Comparison of ENCODE assay signal across 8 cellular contexts in genomic region chr3:40971191-40972168, GRCh38.
DNase-seq lines count a peak whose midpoint lies in the region; ATAC-seq and TF ChIP-seq lines count a peak whose summit lies in the region.

No MANE protein-coding gene starts in this region.

- peak; percentile 97 for ATAC-seq in GM18870 (IDR thresholded peaks at IDR 0.05; ENCODE audit: unreplicated experiment)
- peak; percentile 95 for ATAC-seq in HG03066 (IDR thresholded peaks at IDR 0.05; ENCODE audit: low read depth, unreplicated experiment)
- ATAC-seq in stimulated activated naive B cell treated with anti-CD40 and anti-IgM and Interleukin-4, amounts not matched to agents 10 μg/mL and 1 μg/mL and 100 μg/mL, for 72 hours (replicated peaks) = peak; percentile 94

- peaks cover 0 to 11% of the 10 kb centered on the region in 2 donors for H3K36me3 Mint-ChIP-seq in stimulated activated naive B cell treated with anti-CD40 and anti-IgM and Interleukin-4, amounts not matched to agents 10 μg/mL and 1 μg/mL and 100 μg/mL, for 72 hours

- peaks cover 0 to 7% (median 0%) of the 10 kb centered on the region in 11 experiments; a peak in 5 of 22 replicates for H3K9me3 ChIP-seq in BLaER1 treated with 17β-estradiol and CSF1 and Interleukin-3, amounts not matched to agents 10 nM and 100 nM (replicated peaks in 1 of 11)

- peaks cover 38 to 94% (median 62%) of the 10 kb centered on the region in 10 experiments for H3K4me1 ChIP-seq in BLaER1 treated with 17β-estradiol and CSF1 and Interleukin-3, amounts not matched to agents 10 nM and 100 nM

- no peaks in the 10 kb centered on the region for H4K20me1 ChIP-seq in BLaER1 treated with 17β-estradiol and CSF1 and Interleukin-3, amounts not matched to agents 10 nM and 100 nM

- H3K36me3 ChIP-seq in BLaER1 treated with 17β-estradiol and CSF1 and Interleukin-3, amounts not matched to agents 10 nM and 100 nM = no peaks in the 10 kb centered on the region
- H3K36me3 ChIP-seq in kidney epithelial cell (ENCODE audit: control insufficient read depth, insufficient read depth, low read length) = no peaks in the 10 kb centered on the region

- no peaks in the 10 kb centered on the region for H3K27me3 ChIP-seq in BLaER1 treated with 17β-estradiol and CSF1 and Interleukin-3, amounts not matched to agents 10 nM and 100 nM
- no peaks in the 10 kb centered on the region for H3K27me3 ChIP-seq in kidney epithelial cell (ENCODE audit: control insufficient read depth, insufficient read depth, low read length)

- H3K4me2 ChIP-seq in BLaER1 treated with 17β-estradiol and CSF1 and Interleukin-3, amounts not matched to agents 10 nM and 100 nM = peak overlapping the region; percentile 69 to 94 (median 85)

- peak overlapping the region in 3 of 10 experiments; percentile 14 to 41 (median 15); a peak in 5 of 20 replicates for H3K4me3 ChIP-seq in BLaER1 treated with 17β-estradiol and CSF1 and Interleukin-3, amounts not matched to agents 10 nM and 100 nM
- H3K4me3 ChIP-seq in kidney epithelial cell (ENCODE audit: low read depth, low read length) = no peak overlapping the region

- peak overlapping the region; percentile 72 to 78 for H3K4me3 Mint-ChIP-seq in stimulated activated naive B cell treated with anti-CD40 and anti-IgM and Interleukin-4, amounts not matched to agents 10 μg/mL and 1 μg/mL and 100 μg/mL, for 72 hours

- peak overlapping the region; percentile 68 to 97 (median 78) for H3K27ac ChIP-seq in BLaER1 treated with 17β-estradiol and CSF1 and Interleukin-3, amounts not matched to agents 10 nM and 100 nM

- H3K9me3 Mint-ChIP-seq in stimulated activated naive B cell treated with anti-CD40 and anti-IgM and Interleukin-4, amounts not matched to agents 10 μg/mL and 1 μg/mL and 100 μg/mL, for 72 hours = peaks cover 4 to 5% of the 10 kb centered on the region in 2 donors

- TF ChIP-seq CTCF in kidney epithelial cell (IDR thresholded peaks at IDR 0.05; ENCODE audit: insufficient read depth, low read length, poor library complexity, severe bottlenecking) = no peak

- peak overlapping the region; percentile 32 to 87 (median 59); a peak in 19 of 22 replicates for H3K9ac ChIP-seq in BLaER1 treated with 17β-estradiol and CSF1 and Interleukin-3, amounts not matched to agents 10 nM and 100 nM

- peak overlapping the region; percentile 98 for H3K27ac Mint-ChIP-seq in stimulated activated naive B cell treated with anti-CD40 and anti-IgM and Interleukin-4, amounts not matched to agents 10 μg/mL and 1 μg/mL and 100 μg/mL, for 72 hours

- H3K27me3 Mint-ChIP-seq in stimulated activated naive B cell treated with anti-CD40 and anti-IgM and Interleukin-4, amounts not matched to agents 10 μg/mL and 1 μg/mL and 100 μg/mL, for 72 hours = no peaks in the 10 kb centered on the region

- DNase-seq in NCI-H510A treated with DMSO at 0.1 percent for 48 hours (lab: John Stamatoyannopoulos, UW) (peak; percentile 61), astrocyte of the hippocampus (ENCODE audit: low read depth, low spot score) (peak; percentile 82), kidney epithelial cell (ENCODE audit: low read depth) (peak; percentile 99)
- DNase-seq in stimulated activated naive B cell treated with anti-CD40 and anti-IgM and Interleukin-4, amounts not matched to agents 10 μg/mL and 1 μg/mL and 100 μg/mL, for 72 hours = peak; percentile 78
- DNase-seq in stimulated activated naive CD4-positive, alpha-beta T cell treated with Interleukin-2 at 50 U/mL for 16 hours (lab: John Stamatoyannopoulos, UW) = no peak

- peaks cover 51 to 83% of the 10 kb centered on the region in 2 donors for H3K4me1 Mint-ChIP-seq in stimulated activated naive B cell treated with anti-CD40 and anti-IgM and Interleukin-4, amounts not matched to agents 10 μg/mL and 1 μg/mL and 100 μg/mL, for 72 hours
